9 cellular contexts compared by ENCODE assay signal in genomic region chr1:11285883-11286734, GRCh38. TPM values are rescaled to one million over a fixed set of nuclear protein-coding genes. Genes with fewer than 3 reads are reported as not detected.
DNase-seq lines count a peak whose midpoint lies in the region; ATAC-seq, FAIRE-seq and TF ChIP-seq lines count a peak whose summit lies in the region.
"Had no signal": no experiment of that assay in that cellular context is flagged by ENCODE, and none has a peak within 500 bp of the region (broad histone marks: within the 10 kb centered on the region; RNA-seq: fewer than 3 reads in every experiment).

No MANE protein-coding gene starts in this region.

- peaks cover 3% of the 10 kb centered on the region for H3K4me1 ChIP-seq in GM12878 (ENCODE audit: control insufficient read depth, insufficient read depth, low read length)
- H3K4me1 ChIP-seq in naive thymus-derived CD4-positive, alpha-beta T cell (ENCODE audit: control insufficient read depth in 2 of 2, insufficient read depth in 2 of 2, low read length in 2 of 2) = peaks cover 9 to 68% of the 10 kb centered on the region in 2 donors

- no TSS peak for BruUV-seq in GM12878 (replicated peaks; lab: Mats Ljungman, UMichigan)

- peaks cover 9 to 56% (median 39%) of the 10 kb centered on the region in 5 donors for H3K36me3 Mint-ChIP-seq in naive thymus-derived CD4-positive, alpha-beta T cell

- peak in 2 of 3 experiments; percentile 14 to 26; a peak in 3 of 6 replicates for TF ChIP-seq CTCF in GM12878 (IDR thresholded peaks at IDR 0.05 in 2 of 3, conservative IDR thresholded peaks at IDR 0.05 in 1 of 3; ENCODE audit: control insufficient read depth in 2 of 3, extremely low read depth in 1 of 3, insufficient read depth in 1 of 3, low read depth in 3 of 3, low read length in 3 of 3)

- peak overlapping the region; percentile 68 to 98 (median 93) for H3K27ac Mint-ChIP-seq in naive thymus-derived CD4-positive, alpha-beta T cell

- H3K4me3 Mint-ChIP-seq in naive thymus-derived CD4-positive, alpha-beta T cell = peak overlapping the region; percentile 6 to 85 (median 76)

- no peak overlapping the region for H3K27ac ChIP-seq in GM12878 (ENCODE audit: control insufficient read depth, insufficient read depth)
- peak overlapping the region; percentile 71 for H3K27ac ChIP-seq in naive thymus-derived CD4-positive, alpha-beta T cell (ENCODE audit: low read depth, low read length)
- H3K27ac ChIP-seq: C4-2B had no signal

- ATAC-seq in GM12878 = no peak
- ATAC-seq in naive thymus-derived CD4-positive, alpha-beta T cell = no peak
- ATAC-seq in HG03039 (IDR thresholded peaks at IDR 0.05; ENCODE audit: unreplicated experiment) = no peak
- ATAC-seq in GM21723 (IDR thresholded peaks at IDR 0.05; ENCODE audit: unreplicated experiment) = no peak

- SMC1A ChIA-PET in GM12878 (lab: Charles Lee; ENCODE audit: uncharacterized antibody, unreplicated experiment) = interaction anchor here (1.1 kb wide), 1 partner anchor 8 kb away, joined by 3 read pairs; no protein-coding TSS in a partner anchor

- no peak for TF ChIP-seq EP300 in GM12878 (IDR thresholded peaks at IDR 0.05; ENCODE audit: borderline replicate concordance in 1 of 2, control insufficient read depth in 1 of 2, low read depth in 2 of 2, low read length in 2 of 2)

- no peak overlapping the region for H3K4me3 ChIP-seq in GM12878
- no peak overlapping the region for H3K4me3 ChIP-seq in naive thymus-derived CD4-positive, alpha-beta T cell (ENCODE audit: low read length)

- no peak overlapping the region for H2AFZ ChIP-seq in GM12878 (ENCODE audit: control insufficient read depth, low read depth, low read length)

- DNase-seq in DMS53 (lab: John Stamatoyannopoulos, UW) (peak; percentile 32), DMS53 treated with DMSO at 0.1 percent for 48 hours (lab: John Stamatoyannopoulos, UW; ENCODE audit: unreplicated experiment) (no peak), Kasumi-1 (lab: John Stamatoyannopoulos, UW) (peak; percentile 30 to 43), GM12878 (ENCODE audit: low read depth, low spot score) (no peak)
- DNase-seq in naive thymus-derived CD4-positive, alpha-beta T cell = no peak
- DNase-seq in effector CD4-positive, alpha-beta T cell = no peak

- peaks cover 51 to 86% (median 72%) of the 10 kb centered on the region in 7 donors for H3K4me1 Mint-ChIP-seq in naive thymus-derived CD4-positive, alpha-beta T cell

- in situ Hi-C loops in GM12878 (cut with MboI) = no loop called here

- peaks cover 0 to 4% (median 0%) of the 10 kb centered on the region in 11 donors for H3K9me3 Mint-ChIP-seq in naive thymus-derived CD4-positive, alpha-beta T cell

- H3K4me2 ChIP-seq in GM12878 (ENCODE audit: control insufficient read depth, insufficient read depth) = no peak overlapping the region

- RAD21 ChIA-PET in GM12878 (lab: Charles Lee; ENCODE audit: unreplicated experiment) = no interaction called here

- POLR2A ChIA-PET in GM12878 (lab: Charles Lee) = no interaction called here
- POLR2A ChIA-PET in naive thymus-derived CD4-positive, alpha-beta T cell (lab: Charles Lee) = interaction anchor here (1.6 kb wide), 1 partner anchor 10 kb away, joined by 3 read pairs; no protein-coding TSS in a partner anchor

- peaks cover 12% of the 10 kb centered on the region for H3K79me2 ChIP-seq in GM12878 (ENCODE audit: control insufficient read depth, insufficient read depth, low read length)

- CTCF ChIA-PET in GM12878 (lab: Yijun Ruan, JAX) = interaction anchor here (1.3 kb wide), 1 partner anchor 359 kb away, joined by 4 read pairs; no protein-coding TSS in a partner anchor
- CTCF ChIA-PET in naive thymus-derived CD4-positive, alpha-beta T cell (lab: Charles Lee) = no interaction called here

- peaks cover 4% of the 10 kb centered on the region for H4K20me1 ChIP-seq in GM12878 (ENCODE audit: control insufficient read depth, insufficient read depth)

- WGBS in GM12878 (ENCODE audit: insufficient coverage, insufficient replicate concordance, low lambda C conversion rate, missing lambda C conversion rate) = 96% methylated on average over 7 of the region's 7 CpGs

- H3K36me3 ChIP-seq in GM12878 (ENCODE audit: control insufficient read depth in 2 of 2, insufficient read depth in 2 of 2, low read length in 1 of 2) = peaks cover 4 to 19% of the 10 kb centered on the region in 2 experiments
- peaks cover 4 to 43% (median 8%) of the 10 kb centered on the region in 3 experiments for H3K36me3 ChIP-seq in naive thymus-derived CD4-positive, alpha-beta T cell (ENCODE audit: control insufficient read depth in 2 of 3, insufficient read depth in 3 of 3, low read length in 3 of 3)

- H3K27me3 Mint-ChIP-seq in naive thymus-derived CD4-positive, alpha-beta T cell = no peaks in the 10 kb centered on the region

- no peaks in the 10 kb centered on the region for H3K9me3 ChIP-seq in GM12878 (replicated peaks; ENCODE audit: control insufficient read depth, insufficient read depth, low read length)
- no peaks in the 10 kb centered on the region for H3K9me3 ChIP-seq in naive thymus-derived CD4-positive, alpha-beta T cell (ENCODE audit: control insufficient read depth in 2 of 3, low read length in 3 of 3)

- H3K27me3 ChIP-seq in GM12878 (replicated peaks in 1 of 2; ENCODE audit: control insufficient read depth in 2 of 2, insufficient read depth in 2 of 2, low read length in 1 of 2) = no peaks in the 10 kb centered on the region
- H3K27me3 ChIP-seq in naive thymus-derived CD4-positive, alpha-beta T cell (ENCODE audit: control insufficient read depth in 2 of 2, insufficient read depth in 2 of 2, low read length in 2 of 2) = no peaks in the 10 kb centered on the region

- no peak for TF ChIP-seq POLR2A in GM12878 (IDR thresholded peaks at IDR 0.05; ENCODE audit: low read depth, low read length)

- H3K9ac ChIP-seq in GM12878 (ENCODE audit: control insufficient read depth, insufficient read depth, low read length) = no peak overlapping the region

- no peak for FAIRE-seq in GM12878 (lab: Jason Lieb, UNC)

- 0 out of 2 replicates have a peak, but pooled peaks have one; percentile 3 for TF ChIP-seq RAD21 in GM12878 (IDR thresholded peaks at IDR 0.05; ENCODE audit: insufficient read depth, low read depth, low read length)

- intact Hi-C loops in GM12878 (cut with micrococcal nuclease; ENCODE audit: unreplicated experiment) = no loop called here
- intact Hi-C loops in naive thymus-derived CD4-positive, alpha-beta T cell (cut with micrococcal nuclease) = no loop called here

TF ChIP-seq in GM12878, 131 proteins besides CTCF, POLR2A, EP300 and RAD21 (continues in another document):
- TF ChIP-seq MLLT1 (IDR thresholded peaks at IDR 0.05) (no peak), NFIC (IDR thresholded peaks at IDR 0.05; ENCODE audit: low read depth, low read length) (no peak), SP1 (IDR thresholded peaks at IDR 0.05; ENCODE audit: low read depth, low read length) (no peak)

RNA-seq across cellular contexts. Expression of gene UBIAD1, which starts 13.1 kb away (rescaled TPM):
- total RNA-seq in GM12878 (2013; cell fraction: nucleolus; rRNA removed) = 20.8 and 21.0 TPM in 2 replicates
- 10.2 and 10.4 TPM in 2 replicates for total RNA-seq in GM12878 (2014; rRNA removed)
- total RNA-seq in GM12878 (2014; rRNA removed; fragmentation: Illumina TruSeq; extraction: Trizol) = 13.8 and 14.4 TPM in 2 replicates
- 20.6 and 23.9 TPM in 2 replicates for total RNA-seq in GM12878 (2021)
- polyA plus RNA-seq in GM12878 (2011; ENCODE audit: low read depth) = 6.6 TPM
- polyA plus RNA-seq in GM12878 (2011; rRNA removed) = 9.5 and 14.1 TPM in 2 replicates
- polyA plus RNA-seq in GM12878 (2011; cell fraction: cytosol; rRNA removed) = 18.0 and 24.2 TPM in 2 replicates
- 8.8 and 10.6 TPM in 2 replicates for polyA plus RNA-seq in GM12878 (2011; cell fraction: nucleus; rRNA removed)
- 8.3 and 10.4 TPM in 2 replicates for polyA plus RNA-seq in GM12878 (2012)
- 14.1 and 19.4 TPM in 2 replicates for polyA plus RNA-seq in GM12878 (2014; fragmentation: Illumina TruSeq; extraction: Trizol)
- 1 to 10 TPM; 4.5 to 5.7 TPM for polyA plus RNA-seq in GM12878 (2014; fragmentation: Nextera tagmentation; extraction: Ambion mirVana)
- 17.7 and 17.8 TPM in 2 replicates for polyA plus RNA-seq in GM12878 (2014; rRNA removed)
- 10 to 100 TPM; 22.7 to 23.8 TPM for polyA plus RNA-seq in GM12878 (2016; fragmentation: Nextera tagmentation; extraction: Ambion mirVana)
- polyA minus RNA-seq in GM12878 (2011; rRNA and poly(A)+ RNA removed) = 33.0 and 34.7 TPM in 2 replicates
- polyA minus RNA-seq in GM12878 (2011; cell fraction: cytosol; rRNA and poly(A)+ RNA removed) = 6.7 and 8.2 TPM in 2 replicates
- polyA minus RNA-seq in GM12878 (2011; cell fraction: nucleus; rRNA and poly(A)+ RNA removed) = 12.2 and 22.9 TPM in 2 replicates
- 10 to 100 TPM; 21.7 to 41.7 (median 32.9) TPM for total RNA-seq in naive thymus-derived CD4-positive, alpha-beta T cell
- polyA plus RNA-seq in naive thymus-derived CD4-positive, alpha-beta T cell = 10 to 100 TPM; 53.3 to 60.9 TPM

RNA-seq across cellular contexts. Expression of gene MTOR, which starts 23.8 kb away (rescaled TPM):
- 72.3 and 77.6 TPM in 2 replicates for total RNA-seq in GM12878 (2013; cell fraction: nucleolus; rRNA removed)
- 35.4 and 35.9 TPM in 2 replicates for total RNA-seq in GM12878 (2014; rRNA removed)
- 29.2 and 30.4 TPM in 2 replicates for total RNA-seq in GM12878 (2014; rRNA removed; fragmentation: Illumina TruSeq; extraction: Trizol)
- 38.4 and 41.8 TPM in 2 replicates for total RNA-seq in GM12878 (2021)
- polyA plus RNA-seq in GM12878 (2011; ENCODE audit: low read depth) = 11.9 TPM
- 18.5 and 30.9 TPM in 2 replicates for polyA plus RNA-seq in GM12878 (2011; rRNA removed)
- 22.0 and 25.6 TPM in 2 replicates for polyA plus RNA-seq in GM12878 (2011; cell fraction: cytosol; rRNA removed)
- polyA plus RNA-seq in GM12878 (2011; cell fraction: nucleus; rRNA removed) = 80.5 and 159 TPM in 2 replicates
- 12.4 and 14.0 TPM in 2 replicates for polyA plus RNA-seq in GM12878 (2012)
- polyA plus RNA-seq in GM12878 (2014; fragmentation: Illumina TruSeq; extraction: Trizol) = 32.2 and 32.6 TPM in 2 replicates
- polyA plus RNA-seq in GM12878 (2014; fragmentation: Nextera tagmentation; extraction: Ambion mirVana) = 1 to 10 TPM; 6.6 to 7.5 TPM
- polyA plus RNA-seq in GM12878 (2014; rRNA removed) = 28.9 and 29.2 TPM in 2 replicates
- 10 to 100 TPM; 24.3 to 26.5 TPM for polyA plus RNA-seq in GM12878 (2016; fragmentation: Nextera tagmentation; extraction: Ambion mirVana)
- 54.8 and 62.9 TPM in 2 replicates for polyA minus RNA-seq in GM12878 (2011; rRNA and poly(A)+ RNA removed)
- 19.2 and 19.6 TPM in 2 replicates for polyA minus RNA-seq in GM12878 (2011; cell fraction: cytosol; rRNA and poly(A)+ RNA removed)
- polyA minus RNA-seq in GM12878 (2011; cell fraction: nucleus; rRNA and poly(A)+ RNA removed) = 32.5 and 89.0 TPM in 2 replicates
- total RNA-seq in naive thymus-derived CD4-positive, alpha-beta T cell = 10 to 100 TPM; 38.8 to 47.9 (median 46.2) TPM
- polyA plus RNA-seq in naive thymus-derived CD4-positive, alpha-beta T cell = 1 to 10 TPM; 4.8 to 9.7 TPM

Comparison
In these comparisons a context has a peak if more than half of its experiments do, and no peak if none do; other contexts are left out.
1. DNase-seq: peak in DMS53 (single experiment) and Kasumi-1 (2 of 2); none in DMS53 treated with DMSO at 0.1 percent for 48 hours (single experiment), GM12878 (single experiment), naive thymus-derived CD4-positive, alpha-beta T cell (0 of 9) and effector CD4-positive, alpha-beta T cell (single experiment).